1 cellular context compared by ENCODE assay signal in the genomic region with DNA sequence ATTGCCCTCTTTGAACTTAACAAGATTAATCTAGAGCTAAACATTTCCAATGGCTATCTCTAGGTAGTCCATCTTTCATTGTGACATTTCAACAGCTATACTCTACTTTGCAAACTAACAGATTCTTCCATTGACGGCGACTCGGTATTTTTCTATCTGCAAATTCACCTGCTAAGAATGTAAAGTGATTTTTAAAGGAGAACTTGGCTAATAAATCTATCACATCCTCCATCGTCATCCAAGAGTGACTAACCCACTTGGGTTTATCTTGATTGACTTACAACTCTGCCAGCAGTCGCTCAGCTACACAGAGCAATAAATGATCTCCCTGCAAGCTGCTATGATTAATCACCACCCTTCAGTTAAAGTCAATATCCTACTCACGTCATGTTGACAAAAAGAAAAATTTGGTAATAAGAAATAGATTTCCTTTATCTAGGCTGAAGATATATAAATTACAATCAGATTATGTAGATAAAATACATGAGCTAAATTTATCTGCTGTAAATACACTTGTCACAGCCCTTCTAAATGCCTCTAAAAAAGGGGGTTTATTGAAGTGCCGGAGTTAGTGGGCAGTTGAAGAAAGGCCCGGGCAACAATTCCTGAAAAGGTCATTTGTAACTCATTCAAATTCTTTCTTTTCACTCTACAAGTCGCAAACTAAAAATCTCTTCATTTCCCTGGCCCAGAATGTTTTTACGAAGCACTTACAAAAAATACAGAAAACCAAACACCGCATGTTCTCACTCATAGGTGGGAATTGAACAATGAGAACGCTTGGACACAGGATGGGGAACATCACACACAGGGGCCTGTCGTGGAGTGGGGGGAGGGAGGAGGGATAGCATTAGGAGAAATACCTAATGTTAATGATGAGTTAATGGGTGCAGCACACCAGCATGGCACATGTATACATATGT.
TF ChIP-seq lines count a peak whose summit lies in the region.

No MANE protein-coding gene starts in this region.

TF ChIP-seq in HEK293, 187 proteins besides CTCF, POLR2A, EP300 and RAD21 (continued from another document and continues in another):
- TF ChIP-seq, protein P1, sequence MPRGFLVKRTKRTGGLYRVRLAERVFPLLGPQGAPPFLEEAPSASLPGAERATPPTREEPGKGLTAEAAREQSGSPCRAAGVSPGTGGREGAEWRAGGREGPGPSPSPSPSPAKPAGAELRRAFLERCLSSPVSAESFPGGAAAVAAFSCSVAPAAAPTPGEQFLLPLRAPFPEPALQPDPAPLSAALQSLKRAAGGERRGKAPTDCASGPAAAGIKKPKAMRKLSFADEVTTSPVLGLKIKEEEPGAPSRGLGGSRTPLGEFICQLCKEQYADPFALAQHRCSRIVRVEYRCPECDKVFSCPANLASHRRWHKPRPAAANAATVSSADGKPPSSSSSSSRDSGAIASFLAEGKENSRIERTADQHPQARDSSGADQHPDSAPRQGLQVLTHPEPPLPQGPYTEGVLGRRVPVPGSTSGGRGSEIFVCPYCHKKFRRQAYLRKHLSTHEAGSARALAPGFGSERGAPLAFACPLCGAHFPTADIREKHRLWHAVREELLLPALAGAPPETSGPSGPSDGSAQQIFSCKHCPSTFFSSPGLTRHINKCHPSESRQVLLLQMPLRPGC (tag by site-specific recombination; IDR thresholded peaks at IDR 0.05): peak; percentile 98
- TF ChIP-seq ZBTB10 (tag by site-specific recombination; IDR thresholded peaks at IDR 0.05) (no peak), ZNF140 (tag by site-specific recombination; IDR thresholded peaks at IDR 0.05) (no peak), ZNF549 (tag by site-specific recombination; IDR thresholded peaks at IDR 0.05) (no peak), ZNF548 (tag by site-specific recombination; IDR thresholded peaks at IDR 0.05) (no peak), ZSCAN16 (tag by site-specific recombination; IDR thresholded peaks at IDR 0.05) (no peak), RBAK (tag by site-specific recombination; IDR thresholded peaks at IDR 0.05) (no peak), ZNF791 (tag by site-specific recombination; IDR thresholded peaks at IDR 0.05) (no peak), ZSCAN30 (tag by site-specific recombination; IDR thresholded peaks at IDR 0.05) (peak; percentile 91), ZNF184 (tag by site-specific recombination; IDR thresholded peaks at IDR 0.05) (peak; percentile 68; the same call in 1 of the 2 replicates), ZBTB26 (tag by site-specific recombination; optimal IDR thresholded peaks at IDR 0.05) (no peak), ZEB2 (tag by site-specific recombination; IDR thresholded peaks at IDR 0.05) (peak; percentile 100), ZNF274 (IDR thresholded peaks at IDR 0.05; ENCODE audit: low read length) (no peak), ZNF274 (tag by site-specific recombination; IDR thresholded peaks at IDR 0.05; ENCODE audit: borderline replicate concordance) (no peak), KLF10 (tag by site-specific recombination; IDR thresholded peaks at IDR 0.05) (peak; percentile 92), ZNF211 (tag by site-specific recombination; IDR thresholded peaks at IDR 0.05; ENCODE audit: low read depth) (no peak), ZNF114 (tag by site-specific recombination; IDR thresholded peaks at IDR 0.05) (no peak), ZNF2 (tag by site-specific recombination; IDR thresholded peaks at IDR 0.05) (0 out of 2 replicates have a peak, but pooled peaks have one; percentile 61), ZNF555 (tag by site-specific recombination; conservative IDR thresholded peaks at IDR 0.05) (no peak), ZNF426 (tag by site-specific recombination; IDR thresholded peaks at IDR 0.05) (no peak), YY1 (tag by site-specific recombination; IDR thresholded peaks at IDR 0.05) (0 out of 2 replicates have a peak, but pooled peaks have one; percentile 13), ZNF202 (tag by site-specific recombination; IDR thresholded peaks at IDR 0.05; ENCODE audit: borderline replicate concordance) (no peak), ZNF16 (tag by site-specific recombination; IDR thresholded peaks at IDR 0.05; ENCODE audit: low read depth) (no peak), ZNF473 (tag by site-specific recombination; IDR thresholded peaks at IDR 0.05) (no peak), KLF17 (tag by site-specific recombination; IDR thresholded peaks at IDR 0.05) (peak; percentile 87), ZBTB20 (tag by site-specific recombination; IDR thresholded peaks at IDR 0.05) (peak; percentile 6; the same call in 1 of the 2 replicates), HOXC10 (CRISPR knock-in tag; IDR thresholded peaks at IDR 0.05) (no peak), ZNF747 (tag by site-specific recombination; IDR thresholded peaks at IDR 0.05) (no peak), ZNF610 (tag by site-specific recombination; IDR thresholded peaks at IDR 0.05; ENCODE audit: borderline replicate concordance) (no peak; the same call in 1 of the 2 replicates), GLI2 (tag by site-specific recombination; IDR thresholded peaks at IDR 0.05; ENCODE audit: borderline replicate concordance, low read depth) (peak; percentile 94), ZNF24 (tag by site-specific recombination; IDR thresholded peaks at IDR 0.05) (peak; percentile 92), ZNF777 (tag by site-specific recombination; IDR thresholded peaks at IDR 0.05; ENCODE audit: borderline replicate concordance) (no peak), ZNF600 (tag by site-specific recombination; IDR thresholded peaks at IDR 0.05) (0 out of 2 replicates have a peak, but pooled peaks have one; percentile 9), ZNF10 (tag by site-specific recombination; IDR thresholded peaks at IDR 0.05) (peak; percentile 87), ZNF768 (tag by site-specific recombination; IDR thresholded peaks at IDR 0.05) (no peak), ZNF335 (tag by site-specific recombination; conservative IDR thresholded peaks at IDR 0.05) (peak; percentile 75), ZNF23 (tag by site-specific recombination; IDR thresholded peaks at IDR 0.05; ENCODE audit: borderline replicate concordance) (no peak), SALL2 (tag by site-specific recombination; IDR thresholded peaks at IDR 0.05; ENCODE audit: borderline replicate concordance) (no peak), ZNF560 (tag by site-specific recombination; IDR thresholded peaks at IDR 0.05; ENCODE audit: borderline replicate concordance) (no peak), ZNF626 (tag by site-specific recombination; IDR thresholded peaks at IDR 0.05) (0 out of 2 replicates have a peak, but pooled peaks have one; percentile 27), ZNF146 (tag by site-specific recombination; IDR thresholded peaks at IDR 0.05) (0 out of 2 replicates have a peak, but pooled peaks have one; percentile 41), KLF8 (tag by site-specific recombination; IDR thresholded peaks at IDR 0.05) (peak; percentile 79)
- TF ChIP-seq, protein P2, sequence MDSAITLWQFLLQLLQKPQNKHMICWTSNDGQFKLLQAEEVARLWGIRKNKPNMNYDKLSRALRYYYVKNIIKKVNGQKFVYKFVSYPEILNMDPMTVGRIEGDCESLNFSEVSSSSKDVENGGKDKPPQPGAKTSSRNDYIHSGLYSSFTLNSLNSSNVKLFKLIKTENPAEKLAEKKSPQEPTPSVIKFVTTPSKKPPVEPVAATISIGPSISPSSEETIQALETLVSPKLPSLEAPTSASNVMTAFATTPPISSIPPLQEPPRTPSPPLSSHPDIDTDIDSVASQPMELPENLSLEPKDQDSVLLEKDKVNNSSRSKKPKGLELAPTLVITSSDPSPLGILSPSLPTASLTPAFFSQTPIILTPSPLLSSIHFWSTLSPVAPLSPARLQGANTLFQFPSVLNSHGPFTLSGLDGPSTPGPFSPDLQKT (IDR thresholded peaks at IDR 0.05; ENCODE audit: borderline replicate concordance, low read depth, low read length): no peak
- TF ChIP-seq, protein P3, sequence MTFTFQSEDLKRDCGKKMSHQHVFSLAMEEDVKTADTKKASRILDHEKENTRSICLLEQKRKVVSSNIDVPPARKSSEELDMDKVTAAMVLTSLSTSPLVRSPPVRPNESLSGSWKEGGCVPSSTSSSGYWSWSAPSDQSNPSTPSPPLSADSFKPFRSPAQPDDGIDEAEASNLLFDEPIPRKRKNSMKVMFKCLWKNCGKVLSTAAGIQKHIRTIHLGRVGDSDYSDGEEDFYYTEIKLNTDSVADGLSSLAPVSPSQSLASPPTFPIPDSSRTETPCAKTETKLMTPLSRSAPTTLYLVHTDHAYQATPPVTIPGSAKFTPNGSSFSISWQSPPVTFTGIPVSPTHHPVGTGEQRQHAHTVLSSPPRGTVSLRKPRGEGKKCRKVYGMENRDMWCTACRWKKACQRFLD (tag by site-specific recombination; IDR thresholded peaks at IDR 0.05): no peak
- TF ChIP-seq, protein P4, sequence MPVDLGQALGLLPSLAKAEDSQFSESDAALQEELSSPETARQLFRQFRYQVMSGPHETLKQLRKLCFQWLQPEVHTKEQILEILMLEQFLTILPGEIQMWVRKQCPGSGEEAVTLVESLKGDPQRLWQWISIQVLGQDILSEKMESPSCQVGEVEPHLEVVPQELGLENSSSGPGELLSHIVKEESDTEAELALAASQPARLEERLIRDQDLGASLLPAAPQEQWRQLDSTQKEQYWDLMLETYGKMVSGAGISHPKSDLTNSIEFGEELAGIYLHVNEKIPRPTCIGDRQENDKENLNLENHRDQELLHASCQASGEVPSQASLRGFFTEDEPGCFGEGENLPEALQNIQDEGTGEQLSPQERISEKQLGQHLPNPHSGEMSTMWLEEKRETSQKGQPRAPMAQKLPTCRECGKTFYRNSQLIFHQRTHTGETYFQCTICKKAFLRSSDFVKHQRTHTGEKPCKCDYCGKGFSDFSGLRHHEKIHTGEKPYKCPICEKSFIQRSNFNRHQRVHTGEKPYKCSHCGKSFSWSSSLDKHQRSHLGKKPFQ (tag by site-specific recombination; IDR thresholded peaks at IDR 0.05): peak; percentile 94
- TF ChIP-seq, protein P5, sequence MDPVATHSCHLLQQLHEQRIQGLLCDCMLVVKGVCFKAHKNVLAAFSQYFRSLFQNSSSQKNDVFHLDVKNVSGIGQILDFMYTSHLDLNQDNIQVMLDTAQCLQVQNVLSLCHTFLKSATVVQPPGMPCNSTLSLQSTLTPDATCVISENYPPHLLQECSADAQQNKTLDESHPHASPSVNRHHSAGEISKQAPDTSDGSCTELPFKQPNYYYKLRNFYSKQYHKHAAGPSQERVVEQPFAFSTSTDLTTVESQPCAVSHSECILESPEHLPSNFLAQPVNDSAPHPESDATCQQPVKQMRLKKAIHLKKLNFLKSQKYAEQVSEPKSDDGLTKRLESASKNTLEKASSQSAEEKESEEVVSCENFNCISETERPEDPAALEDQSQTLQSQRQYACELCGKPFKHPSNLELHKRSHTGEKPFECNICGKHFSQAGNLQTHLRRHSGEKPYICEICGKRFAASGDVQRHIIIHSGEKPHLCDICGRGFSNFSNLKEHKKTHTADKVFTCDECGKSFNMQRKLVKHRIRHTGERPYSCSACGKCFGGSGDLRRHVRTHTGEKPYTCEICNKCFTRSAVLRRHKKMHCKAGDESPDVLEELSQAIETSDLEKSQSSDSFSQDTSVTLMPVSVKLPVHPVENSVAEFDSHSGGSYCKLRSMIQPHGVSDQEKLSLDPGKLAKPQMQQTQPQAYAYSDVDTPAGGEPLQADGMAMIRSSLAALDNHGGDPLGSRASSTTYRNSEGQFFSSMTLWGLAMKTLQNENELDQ (tag by site-specific recombination; IDR thresholded peaks at IDR 0.05; ENCODE audit: low read depth): no peak
- TF ChIP-seq, protein P6, sequence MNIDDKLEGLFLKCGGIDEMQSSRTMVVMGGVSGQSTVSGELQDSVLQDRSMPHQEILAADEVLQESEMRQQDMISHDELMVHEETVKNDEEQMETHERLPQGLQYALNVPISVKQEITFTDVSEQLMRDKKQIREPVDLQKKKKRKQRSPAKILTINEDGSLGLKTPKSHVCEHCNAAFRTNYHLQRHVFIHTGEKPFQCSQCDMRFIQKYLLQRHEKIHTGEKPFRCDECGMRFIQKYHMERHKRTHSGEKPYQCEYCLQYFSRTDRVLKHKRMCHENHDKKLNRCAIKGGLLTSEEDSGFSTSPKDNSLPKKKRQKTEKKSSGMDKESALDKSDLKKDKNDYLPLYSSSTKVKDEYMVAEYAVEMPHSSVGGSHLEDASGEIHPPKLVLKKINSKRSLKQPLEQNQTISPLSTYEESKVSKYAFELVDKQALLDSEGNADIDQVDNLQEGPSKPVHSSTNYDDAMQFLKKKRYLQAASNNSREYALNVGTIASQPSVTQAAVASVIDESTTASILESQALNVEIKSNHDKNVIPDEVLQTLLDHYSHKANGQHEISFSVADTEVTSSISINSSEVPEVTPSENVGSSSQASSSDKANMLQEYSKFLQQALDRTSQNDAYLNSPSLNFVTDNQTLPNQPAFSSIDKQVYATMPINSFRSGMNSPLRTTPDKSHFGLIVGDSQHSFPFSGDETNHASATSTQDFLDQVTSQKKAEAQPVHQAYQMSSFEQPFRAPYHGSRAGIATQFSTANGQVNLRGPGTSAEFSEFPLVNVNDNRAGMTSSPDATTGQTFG (tag by site-specific recombination; IDR thresholded peaks at IDR 0.05; ENCODE audit: borderline replicate concordance): no peak
